In the genomic region with DNA sequence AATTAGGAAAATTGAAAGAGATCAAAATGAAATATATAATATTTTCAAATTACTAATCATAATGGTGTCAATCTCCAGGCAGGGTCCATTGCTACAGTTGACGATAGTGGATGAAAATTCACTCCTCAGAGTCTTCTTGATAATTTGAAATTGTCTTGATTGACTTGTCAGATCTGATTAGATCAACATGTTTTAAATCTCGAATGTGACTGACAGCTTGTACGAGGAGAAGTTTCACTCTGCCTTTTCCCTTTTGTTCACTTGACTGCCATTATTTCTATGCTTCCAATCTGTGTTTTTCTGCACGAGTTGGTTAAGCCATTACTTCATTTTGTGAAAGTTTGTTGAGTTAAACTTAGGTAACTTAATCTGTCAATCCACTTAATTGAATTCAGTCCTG, we compare ENCODE assay signal across 12 cellular contexts. TPM values are rescaled to one million over a fixed set of nuclear protein-coding genes. Genes with fewer than 3 reads are reported as not detected.
"Had no signal": no experiment of that assay in that cellular context is flagged by ENCODE, and none has a peak within 500 bp of the region (broad histone marks: within the 10 kb centered on the region; RNA-seq: fewer than 3 reads in every experiment).

No MANE protein-coding gene starts in this region.

RNA-seq across cellular contexts. Expression of gene RHD, which starts 3.3 kb away (rescaled TPM):
- total RNA-seq: activated CD4-positive, alpha-beta memory T cell treated with anti-CD3 and anti-CD28 coated beads, Interleukin-2, amount 10 ng/mL, durations not matched to agents 7 days and 5 days; activated CD4-positive, alpha-beta T cell treated with anti-CD3 and anti-CD28 coated beads for 36 hours; activated CD4-positive, alpha-beta T cell treated with anti-CD3 and anti-CD28 coated beads, Interleukin-2, amount 10 ng/mL, durations not matched to agents 7 days and 5 days; activated CD8-positive, alpha-beta memory T cell treated with anti-CD3 and anti-CD28 coated beads, Interleukin-2, amount 10 ng/mL, durations not matched to agents 7 days and 5 days; activated naive CD8-positive, alpha-beta T cell treated with anti-CD3 and anti-CD28 coated beads, Interleukin-2, amount 10 ng/mL, durations not matched to agents 7 days and 5 days; activated T-helper 2 cell treated with anti-CD3 and anti-CD28 coated beads, Interferon-gamma antibody, Interleukin-2, Interleukin-4, amounts not matched to agents 10 μg/mL and 5 μg/mL and 100 μg/mL, durations not matched to agents 14 hours and 24 hours and 36 hours; ascending aorta; body of pancreas; breast epithelium; cardiac septum; WTC11 had no signal
- polyA plus RNA-seq: adipose tissue had no signal
